Comparison of ENCODE assay signal across 25 cellular contexts in the genomic region with DNA sequence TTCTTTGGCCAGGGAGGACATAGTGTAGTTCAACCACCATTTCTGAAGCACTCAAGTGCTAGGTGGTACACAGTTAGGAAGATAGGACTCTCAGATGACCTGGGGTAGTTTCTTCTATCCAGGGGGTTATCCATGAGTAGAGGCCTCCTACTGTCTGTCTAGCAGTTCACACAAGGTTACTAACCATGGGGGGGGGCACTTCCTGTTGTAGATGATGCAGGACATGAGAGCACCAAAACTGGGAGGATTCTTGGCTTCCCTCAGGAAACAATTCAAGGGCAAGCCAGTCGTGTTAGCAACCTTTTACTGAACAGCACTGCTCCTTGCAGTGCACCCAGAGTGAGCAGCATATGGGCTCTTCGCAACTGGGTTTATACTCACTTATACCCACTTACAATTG. TPM values are rescaled to one million over a fixed set of nuclear protein-coding genes. Genes with fewer than 3 reads are reported as not detected.
A peak's percentile ranks its signal among the peaks of the same experiment; 100 is the strongest.
DNase-seq lines count a peak whose midpoint lies in the region; ATAC-seq and TF ChIP-seq lines count a peak whose summit lies in the region.
"Had no signal": no experiment of that assay in that cellular context is flagged by ENCODE, and none has a peak within 500 bp of the region (broad histone marks: within the 10 kb centered on the region; RNA-seq: fewer than 3 reads in every experiment).

No MANE protein-coding gene starts in this region.

- H3K36me3 ChIP-seq in BLaER1 treated with 17β-estradiol and CSF1 and Interleukin-3, amounts not matched to agents 10 nM and 100 nM, result no peaks in the 10 kb centered on the region
- H3K36me3 ChIP-seq: SJSA1 had no signal

- no peaks in the 10 kb centered on the region for H4K20me1 ChIP-seq in BLaER1 treated with 17β-estradiol and CSF1 and Interleukin-3, amounts not matched to agents 10 nM and 100 nM

- no peak overlapping the region for H3K27ac Mint-ChIP-seq in activated CD8-positive, alpha-beta T cell treated with anti-CD3 and anti-CD28 coated beads, Interleukin-2, amount 10 ng/mL, durations not matched to agents 7 days and 5 days
- H3K27ac Mint-ChIP-seq: CD8-positive, alpha-beta T cell; IgD-negative memory B cell; T-cell had no signal

- peak overlapping the region in 6 of 11 experiments; percentile 6 to 26 (median 15); a peak in 4 of 22 replicates for H3K4me2 ChIP-seq in BLaER1 treated with 17β-estradiol and CSF1 and Interleukin-3, amounts not matched to agents 10 nM and 100 nM
- H3K4me2 ChIP-seq: PC-9 had no signal

- peaks cover 25% of the 10 kb centered on the region for H3K4me1 Mint-ChIP-seq in activated CD8-positive, alpha-beta T cell treated with anti-CD3 and anti-CD28 coated beads, Interleukin-2, amount 10 ng/mL, durations not matched to agents 7 days and 5 days (ENCODE audit: low read depth)

- DNase-seq in EH (ENCODE audit: low read depth) (peak; percentile 17), NB4 (ENCODE audit: low read depth) (peak; percentile 50), putamen (ENCODE audit: low spot score) (no peak), HK-2 (ENCODE audit: unreplicated experiment) (no peak)
- peak; percentile 30 for DNase-seq in activated CD8-positive, alpha-beta T cell treated with anti-CD3 and anti-CD28 coated beads, Interleukin-2, amount 10 ng/mL, durations not matched to agents 7 days and 5 days
- DNase-seq: C1 segment of cervical spinal cord; Caco-2; CD8-positive, alpha-beta T cell; GF-D8; NCI-H1092 treated with DMSO at 0.1 percent for 48 hours; NCI-H1436; NCI-H187; NCI-H2081 treated with DMSO at 0.1 percent for 48 hours; NCI-H2171; NCI-H226; NCI-H510A; PC-9; T-cell had no signal

- no peaks in the 10 kb centered on the region for H3K9me3 Mint-ChIP-seq in activated CD8-positive, alpha-beta T cell treated with anti-CD3 and anti-CD28 coated beads, Interleukin-2, amount 10 ng/mL, durations not matched to agents 7 days and 5 days (ENCODE audit: insufficient read depth)
- H3K9me3 Mint-ChIP-seq: CD8-positive, alpha-beta T cell; IgD-negative memory B cell; T-cell had no signal

- no peaks in the 10 kb centered on the region for H3K27me3 ChIP-seq in BLaER1 treated with 17β-estradiol and CSF1 and Interleukin-3, amounts not matched to agents 10 nM and 100 nM

- POLR2A ChIA-PET in activated CD8-positive, alpha-beta T cell treated with anti-CD3 and anti-CD28 coated beads, Interleukin-2, amount 10 ng/mL, durations not matched to agents 7 days and 5 days (lab: Charles Lee), result interaction anchor here (1.7 kb wide), 1 partner anchor 8 kb away, joined by 5 read pairs; no protein-coding TSS in a partner anchor

- TF ChIP-seq CTCF in NB4 (IDR thresholded peaks at IDR 0.05; ENCODE audit: low read depth, low read length), result no peak

- no peak overlapping the region for H3K27ac ChIP-seq in BLaER1 treated with 17β-estradiol and CSF1 and Interleukin-3, amounts not matched to agents 10 nM and 100 nM
- H3K27ac ChIP-seq: HL-60, PC-9, SJSA1 had no signal

- H3K36me3 Mint-ChIP-seq in activated CD8-positive, alpha-beta T cell treated with anti-CD3 and anti-CD28 coated beads, Interleukin-2, amount 10 ng/mL, durations not matched to agents 7 days and 5 days (ENCODE audit: low read depth), result no peaks in the 10 kb centered on the region
- H3K36me3 Mint-ChIP-seq: IgD-negative memory B cell, T-cell had no signal

- peaks cover 27 to 49% (median 35%) of the 10 kb centered on the region in 10 experiments for H3K4me1 ChIP-seq in BLaER1 treated with 17β-estradiol and CSF1 and Interleukin-3, amounts not matched to agents 10 nM and 100 nM
- H3K4me1 ChIP-seq: Caco-2 had no signal

- H3K4me3 Mint-ChIP-seq in activated CD8-positive, alpha-beta T cell treated with anti-CD3 and anti-CD28 coated beads, Interleukin-2, amount 10 ng/mL, durations not matched to agents 7 days and 5 days, result no peak overlapping the region
- H3K4me3 Mint-ChIP-seq: CD8-positive, alpha-beta T cell; IgD-negative memory B cell; T-cell had no signal

- no peak for ATAC-seq in activated CD8-positive, alpha-beta T cell treated with anti-CD3 and anti-CD28 coated beads, Interleukin-2, amount 10 ng/mL, durations not matched to agents 7 days and 5 days
- ATAC-seq in GM21423 (IDR thresholded peaks at IDR 0.05; ENCODE audit: unreplicated experiment), result no peak
- ATAC-seq: CD8-positive, alpha-beta T cell; HCT116; Right ventricle myocardium inferior; T-cell had no signal

- H3K9me3 ChIP-seq in BLaER1 treated with 17β-estradiol and CSF1 and Interleukin-3, amounts not matched to agents 10 nM and 100 nM (replicated peaks in 1 of 11), result no peaks in the 10 kb centered on the region
- H3K9me3 ChIP-seq: Caco-2, SJSA1 had no signal

- no peak overlapping the region for H3K4me3 ChIP-seq in BLaER1 treated with 17β-estradiol and CSF1 and Interleukin-3, amounts not matched to agents 10 nM and 100 nM
- no peak overlapping the region for H3K4me3 ChIP-seq in NB4 (ENCODE audit: low read depth, low read length)
- H3K4me3 ChIP-seq: PC-9, SJSA1 had no signal

- no peak overlapping the region for H3K9ac ChIP-seq in BLaER1 treated with 17β-estradiol and CSF1 and Interleukin-3, amounts not matched to agents 10 nM and 100 nM

- H3K27me3 Mint-ChIP-seq in activated CD8-positive, alpha-beta T cell treated with anti-CD3 and anti-CD28 coated beads, Interleukin-2, amount 10 ng/mL, durations not matched to agents 7 days and 5 days (ENCODE audit: low read depth), result peaks cover 5% of the 10 kb centered on the region
- H3K27me3 Mint-ChIP-seq: IgD-negative memory B cell had no signal

- CTCF ChIA-PET in activated CD8-positive, alpha-beta T cell treated with anti-CD3 and anti-CD28 coated beads, Interleukin-2, amount 10 ng/mL, durations not matched to agents 7 days and 5 days (lab: Charles Lee), result interaction anchor here (1.0 kb wide), 1 partner anchor 259 kb away, joined by 3 read pairs; no protein-coding TSS in a partner anchor

- no peak for TF ChIP-seq POLR2A in NB4 (IDR thresholded peaks at IDR 0.05; ENCODE audit: extremely low read depth, insufficient read length)

RNA-seq across cellular contexts. Expression of a gene that starts 8.9 kb away (rescaled TPM):
- 10 to 100 TPM; 77.8 to 85.4 TPM for total RNA-seq in activated CD8-positive, alpha-beta T cell treated with anti-CD3 and anti-CD28 coated beads, Interleukin-2, amount 10 ng/mL, durations not matched to agents 7 days and 5 days

Comparison
In these comparisons a context has a peak if more than half of its experiments do, and no peak if none do; other contexts are left out.
1. DNase-seq: peak in EH (single experiment), NB4 (single experiment) and activated CD8-positive, alpha-beta T cell treated with anti-CD3 and anti-CD28 coated beads, Interleukin-2, amount 10 ng/mL, durations not matched to agents 7 days and 5 days (single experiment); none in putamen (single experiment) and HK-2 (single experiment).